Comparison of ENCODE assay signal across 8 cellular contexts in the genomic region with DNA sequence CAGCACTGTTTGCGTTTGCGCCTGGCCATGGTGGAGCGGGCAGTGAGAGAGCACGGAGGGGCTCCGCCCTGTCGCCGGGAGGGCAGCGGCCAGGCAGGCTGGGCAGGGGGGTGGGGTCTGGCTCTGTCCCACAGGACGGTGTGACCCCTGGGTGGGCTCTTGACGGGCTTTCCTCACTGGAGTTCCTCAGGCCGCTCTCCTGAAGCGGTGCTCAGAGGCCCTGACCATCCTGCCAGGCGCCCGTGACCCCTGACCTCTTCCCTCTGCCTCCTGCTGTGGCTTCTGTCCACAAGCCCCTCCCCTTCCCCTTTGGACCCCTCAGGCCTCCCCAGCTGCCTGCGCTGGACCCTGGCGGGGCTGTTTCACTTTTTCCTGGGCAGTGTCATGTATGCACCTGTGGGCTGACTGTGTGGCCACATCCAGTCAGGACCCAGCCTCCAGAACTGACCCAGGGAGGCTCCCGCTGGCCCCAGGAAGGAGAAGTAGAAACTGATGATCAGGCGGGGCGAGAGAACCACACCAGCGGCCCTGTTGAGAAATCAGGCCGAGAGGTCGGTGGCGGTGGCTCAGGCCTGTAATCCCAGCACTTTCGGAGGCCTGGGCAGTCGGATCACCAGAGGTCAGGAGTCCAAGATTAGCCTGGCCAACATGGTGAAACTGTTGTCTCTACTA. TPM values are rescaled to one million over a fixed set of nuclear protein-coding genes. Genes with fewer than 3 reads are reported as not detected.
DNase-seq lines count a peak whose midpoint lies in the region; ATAC-seq and TF ChIP-seq lines count a peak whose summit lies in the region.

No MANE protein-coding gene starts in this region.

- 35 to 42% methylated on average over 25 of the region's 25 CpGs for WGBS in sigmoid colon, 2 donors

- TF ChIP-seq CTCF in HEK293 (tag by site-specific recombination; IDR thresholded peaks at IDR 0.05) (no peak), WI38 (IDR thresholded peaks at IDR 0.05; ENCODE audit: low read depth, low read length) (no peak), sigmoid colon (IDR thresholded peaks at IDR 0.05) (no peak), GM13977 (IDR thresholded peaks at IDR 0.05; ENCODE audit: extremely low read depth, insufficient read depth, missing control alignments) (no peak)

- CTCF ChIA-PET in HEK293 (lab: Yijun Ruan, JAX) = interaction anchor here (0.7 to 3.4 kb wide), 5 partner anchors 8 to 101 kb away, joined by 3 to 18 read pairs (median 4); no protein-coding TSS in a partner anchor

- ATAC-seq in GM18868 (IDR thresholded peaks at IDR 0.05; ENCODE audit: unreplicated experiment) = no peak
- no peak for ATAC-seq in GM18519 (IDR thresholded peaks at IDR 0.05; ENCODE audit: low FRiP score, unreplicated experiment)

- H3K36me3 ChIP-seq in HEK293 (ENCODE audit: control insufficient read depth in 2 of 2, insufficient read depth in 1 of 2, low read length in 2 of 2) (peaks cover 4 to 54% of the 10 kb centered on the region in 2 experiments; a peak in 2 of 3 replicates), sigmoid colon (peaks cover 21 to 41% (median 30%) of the 10 kb centered on the region in 4 donors)

- TF ChIP-seq POLR2A in sigmoid colon (IDR thresholded peaks at IDR 0.05) = peak in 1 of 2 donors; percentile 13

- TF ChIP-seq EP300 in sigmoid colon (IDR thresholded peaks at IDR 0.05) = no peak

- H3K4me1 ChIP-seq in HEK293 (ENCODE audit: control insufficient read depth, insufficient read depth, low read length) (no peaks in the 10 kb centered on the region), sigmoid colon (peaks cover 0 to 45% (median 34%) of the 10 kb centered on the region in 4 donors)

- H3K9me3 ChIP-seq in HEK293 (ENCODE audit: control insufficient read depth, insufficient read depth, low read depth, low read length) = no peaks in the 10 kb centered on the region
- H3K9me3 ChIP-seq in sigmoid colon = no peaks in the 10 kb centered on the region

- POLR2A ChIA-PET in HEK293 (lab: Yijun Ruan, JAX) = interaction anchor here (1.3 to 3.6 kb wide), 4 partner anchors 10 to 17 kb away, joined by 3 to 22 read pairs (median 5); a partner anchor contains a TSS

- intact Hi-C loops in cardiac septum (cut with DNase I) = loop anchor here (5.0 kb wide), 1 partner anchor 139 kb away; no protein-coding TSS in a partner anchor
- intact Hi-C loops in sigmoid colon (cut with DNase I) = no loop called here

- in situ Hi-C loops in GM13977 (cut with MboI; ENCODE audit: low pct_unique_long_range_greater_than_20kb, low sequenced_read_pairs, unreplicated experiment) = no loop called here

- no peaks in the 10 kb centered on the region for H3K27me3 ChIP-seq in sigmoid colon

- H3K27ac ChIP-seq in HEK293 (ENCODE audit: extremely low read depth, low read depth, low read length) (peak overlapping the region; percentile 80; the same call in 1 of the 2 replicates), sigmoid colon (peak overlapping the region; percentile 91 to 96 (median 92))

- H3K4me3 ChIP-seq in HEK293 (ENCODE audit: low read depth, low read length) (peak overlapping the region; percentile 97), WI38 (ENCODE audit: low read depth, low read length) (peak overlapping the region; percentile 78), sigmoid colon (peak overlapping the region; percentile 87 to 100 (median 95))

- DNase-seq in cardiac septum (ENCODE audit: low spot score) = peak; percentile 86
- DNase-seq in sigmoid colon = no peak
- DNase-seq in activated gamma-delta T cell treated with Interleukin-2 at 50 U/mL for 16 hours = no peak
- no peak for DNase-seq in GM13977 (ENCODE audit: low spot score)

TF ChIP-seq in HEK293, 187 proteins besides CTCF, POLR2A, EP300 and RAD21 (continues in another document):
- TF ChIP-seq ZNF2 (tag by site-specific recombination; IDR thresholded peaks at IDR 0.05) (no peak), ZIC2 (tag by site-specific recombination; IDR thresholded peaks at IDR 0.05) (0 out of 2 replicates have a peak, but pooled peaks have one; percentile 33), ZNF146 (tag by site-specific recombination; IDR thresholded peaks at IDR 0.05) (no peak), ZNF423 (tag by site-specific recombination; IDR thresholded peaks at IDR 0.05) (no peak), ZNF76 (tag by site-specific recombination; IDR thresholded peaks at IDR 0.05; ENCODE audit: borderline replicate concordance, low read depth) (0 out of 2 replicates have a peak, but pooled peaks have one; percentile 20), KLF8 (tag by site-specific recombination; IDR thresholded peaks at IDR 0.05) (peak; percentile 5; the same call in 1 of the 2 replicates), SP2 (tag by site-specific recombination; IDR thresholded peaks at IDR 0.05) (peak; percentile 59), ZNF335 (tag by site-specific recombination; conservative IDR thresholded peaks at IDR 0.05) (peak; percentile 21; the same call in 1 of the 2 replicates), KLF9 (tag by site-specific recombination; IDR thresholded peaks at IDR 0.05; ENCODE audit: low read depth) (0 out of 2 replicates have a peak, but pooled peaks have one; percentile 20), ZFP41 (tag by site-specific recombination; IDR thresholded peaks at IDR 0.05; ENCODE audit: borderline replicate concordance) (no peak), ZXDB (tag by site-specific recombination; IDR thresholded peaks at IDR 0.05) (0 out of 2 replicates have a peak, but pooled peaks have one; percentile 37), SP3 (tag by site-specific recombination; IDR thresholded peaks at IDR 0.05) (peak; percentile 55), KLF1 (tag by site-specific recombination; IDR thresholded peaks at IDR 0.05) (peak; percentile 61), KLF7 (tag by site-specific recombination; IDR thresholded peaks at IDR 0.05; ENCODE audit: borderline replicate concordance) (0 out of 2 replicates have a peak, but pooled peaks have one; percentile 43), ZNF791 (tag by site-specific recombination; IDR thresholded peaks at IDR 0.05) (no peak), ZNF174 (tag by site-specific recombination; IDR thresholded peaks at IDR 0.05) (no peak), GLIS2 (tag by site-specific recombination; IDR thresholded peaks at IDR 0.05) (peak; percentile 72)
- TF ChIP-seq, protein P1, sequence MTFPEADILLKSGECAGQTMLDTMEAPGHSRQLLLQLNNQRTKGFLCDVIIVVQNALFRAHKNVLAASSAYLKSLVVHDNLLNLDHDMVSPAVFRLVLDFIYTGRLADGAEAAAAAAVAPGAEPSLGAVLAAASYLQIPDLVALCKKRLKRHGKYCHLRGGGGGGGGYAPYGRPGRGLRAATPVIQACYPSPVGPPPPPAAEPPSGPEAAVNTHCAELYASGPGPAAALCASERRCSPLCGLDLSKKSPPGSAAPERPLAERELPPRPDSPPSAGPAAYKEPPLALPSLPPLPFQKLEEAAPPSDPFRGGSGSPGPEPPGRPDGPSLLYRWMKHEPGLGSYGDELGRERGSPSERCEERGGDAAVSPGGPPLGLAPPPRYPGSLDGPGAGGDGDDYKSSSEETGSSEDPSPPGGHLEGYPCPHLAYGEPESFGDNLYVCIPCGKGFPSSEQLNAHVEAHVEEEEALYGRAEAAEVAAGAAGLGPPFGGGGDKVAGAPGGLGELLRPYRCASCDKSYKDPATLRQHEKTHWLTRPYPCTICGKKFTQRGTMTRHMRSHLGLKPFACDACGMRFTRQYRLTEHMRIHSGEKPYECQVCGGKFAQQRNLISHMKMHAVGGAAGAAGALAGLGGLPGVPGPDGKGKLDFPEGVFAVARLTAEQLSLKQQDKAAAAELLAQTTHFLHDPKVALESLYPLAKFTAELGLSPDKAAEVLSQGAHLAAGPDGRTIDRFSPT (tag by site-specific recombination; IDR thresholded peaks at IDR 0.05) = peak; percentile 70; the same call in 1 of the 2 replicates
- TF ChIP-seq, protein P2, sequence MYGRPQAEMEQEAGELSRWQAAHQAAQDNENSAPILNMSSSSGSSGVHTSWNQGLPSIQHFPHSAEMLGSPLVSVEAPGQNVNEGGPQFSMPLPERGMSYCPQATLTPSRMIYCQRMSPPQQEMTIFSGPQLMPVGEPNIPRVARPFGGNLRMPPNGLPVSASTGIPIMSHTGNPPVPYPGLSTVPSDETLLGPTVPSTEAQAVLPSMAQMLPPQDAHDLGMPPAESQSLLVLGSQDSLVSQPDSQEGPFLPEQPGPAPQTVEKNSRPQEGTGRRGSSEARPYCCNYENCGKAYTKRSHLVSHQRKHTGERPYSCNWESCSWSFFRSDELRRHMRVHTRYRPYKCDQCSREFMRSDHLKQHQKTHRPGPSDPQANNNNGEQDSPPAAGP (tag by site-specific recombination; IDR thresholded peaks at IDR 0.05) = 0 out of 2 replicates have a peak, but pooled peaks have one; percentile 29
- TF ChIP-seq, protein P3, sequence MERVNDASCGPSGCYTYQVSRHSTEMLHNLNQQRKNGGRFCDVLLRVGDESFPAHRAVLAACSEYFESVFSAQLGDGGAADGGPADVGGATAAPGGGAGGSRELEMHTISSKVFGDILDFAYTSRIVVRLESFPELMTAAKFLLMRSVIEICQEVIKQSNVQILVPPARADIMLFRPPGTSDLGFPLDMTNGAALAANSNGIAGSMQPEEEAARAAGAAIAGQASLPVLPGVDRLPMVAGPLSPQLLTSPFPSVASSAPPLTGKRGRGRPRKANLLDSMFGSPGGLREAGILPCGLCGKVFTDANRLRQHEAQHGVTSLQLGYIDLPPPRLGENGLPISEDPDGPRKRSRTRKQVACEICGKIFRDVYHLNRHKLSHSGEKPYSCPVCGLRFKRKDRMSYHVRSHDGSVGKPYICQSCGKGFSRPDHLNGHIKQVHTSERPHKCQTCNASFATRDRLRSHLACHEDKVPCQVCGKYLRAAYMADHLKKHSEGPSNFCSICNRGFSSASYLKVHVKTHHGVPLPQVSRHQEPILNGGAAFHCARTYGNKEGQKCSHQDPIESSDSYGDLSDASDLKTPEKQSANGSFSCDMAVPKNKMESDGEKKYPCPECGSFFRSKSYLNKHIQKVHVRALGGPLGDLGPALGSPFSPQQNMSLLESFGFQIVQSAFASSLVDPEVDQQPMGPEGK (tag by site-specific recombination; IDR thresholded peaks at IDR 0.05) = peak; percentile 35

RNA-seq across cellular contexts. Expression of a gene that starts 1.2 kb away (rescaled TPM):
- total RNA-seq in cardiac septum (16.4 TPM), sigmoid colon (10 to 100 TPM; 44.7 to 61.5 (median 48.6) TPM)
- polyA plus RNA-seq in sigmoid colon = 10 to 100 TPM; 22.2 to 64.8 (median 43.7) TPM

RNA-seq across cellular contexts. Expression of a gene that starts 9.6 kb away (rescaled TPM):
- 7.9 TPM for total RNA-seq in cardiac septum
- 10 to 100 TPM in 3 of 4 donors, 1 to 10 TPM in 1; 7.1 to 16.0 (median 12.4) TPM for total RNA-seq in sigmoid colon
- polyA plus RNA-seq in sigmoid colon = 10 to 100 TPM in 2 of 3 donors, 1 to 10 TPM in 1; 8.1 to 11.2 (median 10.2) TPM

RNA-seq across cellular contexts. Expression of a gene that starts 11.0 kb away (rescaled TPM):
- total RNA-seq in cardiac septum = 0.94 TPM
- 10 to 100 TPM in 2 of 4 donors, 1 to 10 TPM in 2; 3.5 to 20.8 (median 10.8) TPM for total RNA-seq in sigmoid colon
- 1 to 10 TPM; 1.8 to 5.8 (median 4.4) TPM for polyA plus RNA-seq in sigmoid colon

RNA-seq across cellular contexts. Expression of a gene that starts 55.8 kb away (rescaled TPM):
- total RNA-seq in cardiac septum = 7.8 TPM
- total RNA-seq in sigmoid colon = 10 to 100 TPM in 2 of 4 donors, 1 to 10 TPM in 2; 8.1 to 16.9 (median 12.1) TPM
- 1 to 10 TPM; 2.3 to 7.8 (median 3.8) TPM for polyA plus RNA-seq in sigmoid colon
